Comparison of ENCODE assay signal across 18 cellular contexts in genomic region chr3:134093906-134094305, GRCh38.
DNase-seq lines count a peak whose midpoint lies in the region; ATAC-seq, FAIRE-seq and TF ChIP-seq lines count a peak whose summit lies in the region.
"Had no signal": no experiment of that assay in that cellular context is flagged by ENCODE, and none has a peak within 500 bp of the region (broad histone marks: within the 10 kb centered on the region; RNA-seq: fewer than 3 reads in every experiment).

No MANE protein-coding gene starts in this region.

- H3K9me3 Mint-ChIP-seq in astrocyte (ENCODE audit: unreplicated experiment) (peaks cover 25% of the 10 kb centered on the region), natural killer cell (peaks cover 0 to 6% of the 10 kb centered on the region in 2 donors)

- no peak overlapping the region for H3K23ac ChIP-seq in IMR-90 (ENCODE audit: low read depth, low read length)

- H2BK15ac ChIP-seq in IMR-90 (ENCODE audit: low read depth, low read length), result no peak overlapping the region

- H2BK20ac ChIP-seq in IMR-90 (ENCODE audit: low read depth, low read length), result peak overlapping the region; percentile 84; the same call in 1 of the 2 replicates

- H3K4me2 ChIP-seq in IMR-90 (ENCODE audit: low read depth, low read length) (no peak overlapping the region), astrocyte (ENCODE audit: low read length) (no peak overlapping the region)

- H3K4me3 ChIP-seq in IMR-90 (ENCODE audit: insufficient read depth, low read depth, low read length) (no peak overlapping the region), astrocyte (ENCODE audit: insufficient read depth, low read depth, low read length) (no peak overlapping the region)
- H3K4me3 ChIP-seq: MG63 had no signal

- peak overlapping the region; percentile 81; the same call in 1 of the 2 replicates for H3K4ac ChIP-seq in IMR-90 (ENCODE audit: low read depth, low read length)

- peak overlapping the region; percentile 87; the same call in 1 of the 2 replicates for H2BK120ac ChIP-seq in IMR-90 (ENCODE audit: low read depth, low read length)

- peaks cover 18% of the 10 kb centered on the region for H3K4me1 Mint-ChIP-seq in astrocyte (ENCODE audit: low read depth, unreplicated experiment)
- H3K4me1 Mint-ChIP-seq in natural killer cell, result no peaks in the 10 kb centered on the region

- in situ Hi-C loops in IMR-90 (cut with MboI; ENCODE audit: low sequenced_read_pairs), result no loop called here

- H4K20me1 ChIP-seq in IMR-90 (ENCODE audit: insufficient read depth, low read length) (no peaks in the 10 kb centered on the region), astrocyte (ENCODE audit: insufficient read depth, low read length) (no peaks in the 10 kb centered on the region)

- BruUV-seq in IMR-90 (replicated peaks; lab: Mats Ljungman, UMichigan), result no TSS peak

- H3K9me1 ChIP-seq in IMR-90 (ENCODE audit: insufficient read depth, low read length), result peaks cover 19% of the 10 kb centered on the region

- WGBS in IMR-90 (ENCODE audit: extremely low coverage in 2 of 2, insufficient read length in 1 of 2), 2 experiments, result no CpG with 5 or more reads among the region's 2 CpGs

- dilution Hi-C loops in IMR-90 (cut with HindIII; ENCODE audit: low sequenced_read_pairs, unreplicated experiment), result no loop called here

- H3K9me3 ChIP-seq in IMR-90 (ENCODE audit: control insufficient read depth, insufficient read depth, low read length), result no peaks in the 10 kb centered on the region
- peaks cover 4% of the 10 kb centered on the region for H3K9me3 ChIP-seq in astrocyte (ENCODE audit: insufficient read depth, low read depth, low read length)

- H4K91ac ChIP-seq in IMR-90 (ENCODE audit: insufficient read depth, low read depth, low read length), result peak overlapping the region; percentile 87

- POLR2A ChIA-PET in IMR-90 (lab: Charles Lee; ENCODE audit: unreplicated experiment), result interaction anchor here (0.6 kb wide), 1 partner anchor 60 kb away, joined by 3 read pairs; no protein-coding TSS in a partner anchor

- intact Hi-C loops in IMR-90 (cut with micrococcal nuclease) (no loop called here), natural killer cell (cut with micrococcal nuclease) (no loop called here)

- H2AK9ac ChIP-seq in IMR-90 (replicated peaks; ENCODE audit: low read depth, low read length, poor library complexity), result no peak overlapping the region

- H3K27me3 ChIP-seq in IMR-90 (ENCODE audit: control insufficient read depth, insufficient read depth, low read length) (no peaks in the 10 kb centered on the region), astrocyte (ENCODE audit: insufficient read depth, low read length) (no peaks in the 10 kb centered on the region)
- H3K27me3 ChIP-seq: MG63 had no signal

- H3K79me2 ChIP-seq in astrocyte (ENCODE audit: insufficient read depth, low read length), result no peaks in the 10 kb centered on the region

- peak overlapping the region; percentile 58 to 77; a peak in 2 of 4 replicates for H4K8ac ChIP-seq in IMR-90 (ENCODE audit: low read depth in 2 of 2, low read length in 2 of 2)

- H3K36me3 ChIP-seq in IMR-90 (ENCODE audit: control insufficient read depth, insufficient read depth, low read length), result no peaks in the 10 kb centered on the region
- no peaks in the 10 kb centered on the region for H3K36me3 ChIP-seq in astrocyte (ENCODE audit: insufficient read depth, low read length)
- H3K36me3 ChIP-seq: MG63 had no signal

- H3K18ac ChIP-seq in IMR-90 (ENCODE audit: low read depth, low read length), result peak overlapping the region; percentile 98

- H3K4me3 Mint-ChIP-seq in astrocyte (ENCODE audit: unreplicated experiment) (no peak overlapping the region), natural killer cell (no peak overlapping the region)

- TF ChIP-seq RAD21 in IMR-90 (IDR thresholded peaks at IDR 0.05; ENCODE audit: low read length), result no peak

- no peak overlapping the region; the same call in 1 of the 2 replicates for H3K14ac ChIP-seq in IMR-90 (replicated peaks; ENCODE audit: low read depth, low read length)

- H2AK5ac ChIP-seq in IMR-90 (ENCODE audit: low read depth, low read length), result no peak overlapping the region

- H3K9ac ChIP-seq in IMR-90 (ENCODE audit: low read depth, low read length), result no peak overlapping the region
- H3K9ac ChIP-seq in astrocyte (ENCODE audit: low read length), result no peak overlapping the region

- H3K79me1 ChIP-seq in IMR-90 (ENCODE audit: low read depth in 1 of 2, low read length in 2 of 2), result no peaks in the 10 kb centered on the region

- no peaks in the 10 kb centered on the region for H3K36me3 Mint-ChIP-seq in astrocyte (ENCODE audit: low read depth, unreplicated experiment)
- peaks cover 8% of the 10 kb centered on the region for H3K36me3 Mint-ChIP-seq in natural killer cell

- ATAC-seq in IMR-90 (ENCODE audit: low read depth) (no peak), natural killer cell (no peak)

- no peak overlapping the region for H2AFZ ChIP-seq in IMR-90 (replicated peaks; ENCODE audit: low read length, poor library complexity)
- H2AFZ ChIP-seq in astrocyte (ENCODE audit: low read depth, low read length), result no peak overlapping the region

- peak overlapping the region; percentile 96; the same call in 1 of the 2 replicates for H4K5ac ChIP-seq in IMR-90 (ENCODE audit: low read depth, low read length)

- H3K27ac Mint-ChIP-seq in astrocyte (ENCODE audit: unreplicated experiment) (peak overlapping the region; percentile 58), natural killer cell (no peak overlapping the region)

- TF ChIP-seq CTCF in IMR-90 (conservative IDR thresholded peaks at IDR 0.05; ENCODE audit: low read depth, low read length) (no peak), astrocyte (IDR thresholded peaks at IDR 0.05; ENCODE audit: insufficient read depth, low read depth, low read length) (no peak), natural killer cell (IDR thresholded peaks at IDR 0.05) (no peak)

- CTCF ChIA-PET in IMR-90 (lab: Yijun Ruan, JAX), result no interaction called here

- H3K27ac ChIP-seq in IMR-90 (ENCODE audit: insufficient read depth, low read length), result no peak overlapping the region; the same call in 1 of the 2 replicates
- no peak overlapping the region for H3K27ac ChIP-seq in astrocyte (ENCODE audit: low read depth, low read length)
- H3K27ac ChIP-seq: C4-2B had no signal

- no peak for TF ChIP-seq POLR2A in IMR-90 (IDR thresholded peaks at IDR 0.05; ENCODE audit: low read depth, low read length)

- DNase-seq in ELR (ENCODE audit: low read depth) (peak; percentile 76), IMR-90 (peak; percentile 46), astrocyte (ENCODE audit: low read depth) (peak; percentile 66), NOMO-1 treated with dmso at 0.1 percent for 144 hours (lab: John Stamatoyannopoulos, UW; ENCODE audit: unreplicated experiment) (no peak), middle frontal gyrus (ENCODE audit: extremely low spot score, low spot score) (no peak), natural killer cell (no peak), mucosa of gallbladder (ENCODE audit: low spot score) (no peak)
- DNase-seq: AML-193, MG63, NCI-H1092, NCI-H1436 treated with DMSO at 0.1 percent for 48 hours, NCI-H2081, NCI-H510A, NCI-H774, RPMI8226, SHP77 treated with DMSO at 0.1 percent for 48 hours had no signal

- H2BK5ac ChIP-seq in IMR-90 (ENCODE audit: low read depth, low read length, poor library complexity, severe bottlenecking), result peak overlapping the region; percentile 64

- H3K4me1 ChIP-seq in IMR-90 (ENCODE audit: control insufficient read depth, insufficient read depth, low read length), result peaks cover 23% of the 10 kb centered on the region
- no peaks in the 10 kb centered on the region for H3K4me1 ChIP-seq in astrocyte (ENCODE audit: insufficient read depth, low read length)

- H3K27me3 Mint-ChIP-seq in astrocyte (ENCODE audit: low read depth, unreplicated experiment) (peaks cover 4% of the 10 kb centered on the region), natural killer cell (ENCODE audit: low read depth in 2 of 2) (no peaks in the 10 kb centered on the region)

- H3K56ac ChIP-seq in IMR-90 (ENCODE audit: extremely low read depth, insufficient read depth, low read length), result no peak overlapping the region

- FAIRE-seq in astrocyte (lab: Jason Lieb, UNC), result no peak
- FAIRE-seq: H1 had no signal

TF ChIP-seq in IMR-90, 13 proteins besides CTCF, POLR2A, EP300 and RAD21:
- TF ChIP-seq CEBPB (IDR thresholded peaks at IDR 0.05; ENCODE audit: low read depth, low read length), result peak; percentile 12; the same call in 1 of the 2 replicates
- TF ChIP-seq SMC3 (IDR thresholded peaks at IDR 0.05; ENCODE audit: low read depth, low read length), result no peak

Comparison
In these comparisons a context has a peak if more than half of its experiments do, and no peak if none do; other contexts are left out.
1. DNase-seq: peak in ELR (single experiment), IMR-90 (single experiment) and astrocyte (single experiment); none in NOMO-1 treated with dmso at 0.1 percent for 144 hours (single experiment), middle frontal gyrus (single experiment), natural killer cell (single experiment) and mucosa of gallbladder (single experiment).